17 cellular contexts compared by ENCODE assay signal in the genomic region with DNA sequence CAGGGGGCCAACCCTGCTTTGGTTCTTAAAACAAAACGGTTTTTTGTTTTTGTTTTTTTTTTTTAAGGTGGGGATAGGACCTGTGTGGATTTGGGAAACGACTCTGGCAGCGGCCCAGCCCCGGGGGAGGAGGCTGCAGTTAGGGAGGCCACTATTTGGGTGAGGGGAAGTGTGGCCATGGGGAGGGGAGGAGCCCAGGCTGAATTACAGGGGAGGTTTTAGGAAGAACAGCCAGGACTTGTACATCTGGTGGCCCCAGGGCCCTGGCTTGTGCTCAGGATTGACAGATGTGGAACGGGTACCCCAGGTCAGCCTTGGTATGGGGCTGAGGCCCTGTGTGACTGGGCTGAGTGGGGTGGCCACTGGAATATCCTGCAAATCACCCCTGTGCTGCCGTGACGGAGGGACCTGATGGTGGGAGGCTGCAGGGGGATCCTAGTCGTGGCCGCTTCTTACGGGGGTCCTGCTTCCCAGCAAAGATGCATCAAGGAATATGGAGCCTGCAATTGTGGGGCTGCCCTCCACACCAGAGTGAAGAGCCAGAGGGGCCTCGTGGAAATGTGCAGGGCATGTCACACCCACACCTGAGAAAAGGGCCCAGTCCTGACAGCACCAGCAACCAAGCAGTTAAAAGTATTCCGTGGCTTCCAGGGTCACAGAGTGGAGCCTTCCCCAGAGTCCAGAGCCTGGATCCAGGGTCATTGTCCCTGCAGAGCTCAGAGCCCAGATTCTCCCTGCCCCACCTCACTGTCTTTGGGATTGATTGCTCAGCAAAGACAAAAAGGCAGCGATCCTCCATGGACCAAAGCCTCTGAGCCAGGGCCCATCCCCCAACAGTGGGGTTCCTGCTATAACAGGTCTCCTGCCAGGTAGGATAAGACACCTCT. TPM values are rescaled to one million over a fixed set of nuclear protein-coding genes. Genes with fewer than 3 reads are reported as not detected.
DNase-seq lines count a peak whose midpoint lies in the region; ATAC-seq and TF ChIP-seq lines count a peak whose summit lies in the region.
"Had no signal": no experiment of that assay in that cellular context is flagged by ENCODE, and none has a peak within 500 bp of the region (broad histone marks: within the 10 kb centered on the region; RNA-seq: fewer than 3 reads in every experiment).

No MANE protein-coding gene starts in this region.

- no peak for TF ChIP-seq POLR2A in uterus (IDR thresholded peaks at IDR 0.05)

- H3K4me2 ChIP-seq in mesenchymal stem cell (ENCODE audit: low read length, poor library complexity, severe bottlenecking) (no peak overlapping the region), mammary epithelial cell (ENCODE audit: insufficient read depth, low read depth, low read length) (no peak overlapping the region)

- H4K91ac ChIP-seq in mesenchymal stem cell (ENCODE audit: low read length) = no peak overlapping the region

- in situ Hi-C loops in mammary epithelial cell (cut with MboI; ENCODE audit: low sequenced_read_pairs in 2 of 2) = no loop called here

- ATAC-seq in Right ventricle myocardium superior (ENCODE audit: poor library complexity) = no peak
- ATAC-seq in heart right ventricle = no peak
- no peak for ATAC-seq in HG02763 (IDR thresholded peaks at IDR 0.05; ENCODE audit: unreplicated experiment)
- ATAC-seq: activated CD8-positive, alpha-beta memory T cell treated with anti-CD3 and anti-CD28 coated beads, Interleukin-2, amount 10 ng/mL, durations not matched to agents 7 days and 5 days; GM12878 had no signal

- H3K9ac ChIP-seq in mesenchymal stem cell (ENCODE audit: low read length) = peak overlapping the region; percentile 62
- H3K9ac ChIP-seq in mammary epithelial cell (ENCODE audit: insufficient read depth, low read length) = no peak overlapping the region

- peak overlapping the region in 2 of 10 donors; percentile 4 to 13 for H3K27ac ChIP-seq in heart right ventricle
- peak overlapping the region in 9 of 59 donors; percentile 8 to 51 (median 24) for H3K27ac ChIP-seq in dorsolateral prefrontal cortex
- H3K27ac ChIP-seq in mesenchymal stem cell (ENCODE audit: low read length, poor library complexity, severe bottlenecking) = no peak overlapping the region
- no peak overlapping the region for H3K27ac ChIP-seq in uterus
- no peak overlapping the region for H3K27ac ChIP-seq in mammary epithelial cell (ENCODE audit: insufficient read depth, low read depth, low read length)

- DNase-seq in Right ventricle myocardium superior (peak; percentile 29), heart right ventricle (no peak), dorsolateral prefrontal cortex (peak in 6 of 10 donors; percentile 21 to 35 (median 26)), mesenchymal stem cell (no peak), uterus (peak; percentile 22 to 24), NCI-H1436 treated with DMSO at 0.1 percent for 48 hours (lab: John Stamatoyannopoulos, UW) (no peak), mammary epithelial cell (no peak)
- DNase-seq: activated CD8-positive, alpha-beta memory T cell treated with anti-CD3 and anti-CD28 coated beads, Interleukin-2, amount 10 ng/mL, durations not matched to agents 7 days and 5 days; activated naive CD4-positive, alpha-beta T cell treated with anti-CD3 and anti-CD28 coated beads, Interleukin-2, amount 50 U/mL, for 16 hours; effector CD8-positive, alpha-beta T cell; NCI-H1694 treated with DMSO at 0.1 percent for 48 hours; NCI-H446 treated with DMSO at 0.1 percent for 48 hours; SW 1271 had no signal

- no peak overlapping the region for H2BK5ac ChIP-seq in mesenchymal stem cell (ENCODE audit: low read depth, low read length, poor library complexity, severe bottlenecking)

- no peak overlapping the region for H3K18ac ChIP-seq in mesenchymal stem cell (ENCODE audit: low read depth in 1 of 2, low read length in 2 of 2)

- peak overlapping the region in 1 of 2 experiments; percentile 45 for H2BK12ac ChIP-seq in mesenchymal stem cell (ENCODE audit: low read length in 2 of 2)

- H3K27me3 ChIP-seq in heart right ventricle (peaks cover 0 to 3% (median 0%) of the 10 kb centered on the region in 7 donors), dorsolateral prefrontal cortex (no peaks in the 10 kb centered on the region), mesenchymal stem cell (ENCODE audit: control insufficient read depth in 1 of 2, insufficient read depth in 1 of 2, low read length in 2 of 2) (no peaks in the 10 kb centered on the region), uterus (no peaks in the 10 kb centered on the region), mammary epithelial cell (ENCODE audit: insufficient read depth, low read length) (no peaks in the 10 kb centered on the region)

- WGBS in heart right ventricle, 2 donors = 69 to 71% methylated on average over 13 of the region's 13 CpGs
- 76% methylated on average over 13 of the region's 13 CpGs for WGBS in mesenchymal stem cell
- WGBS in mammary epithelial cell (ENCODE audit: low coverage, missing lambda C conversion rate) = 78% methylated on average over 9 of the region's 13 CpGs

- CTCF ChIA-PET in mammary epithelial cell (lab: Charles Lee; ENCODE audit: low non-redundant PET) = no interaction called here

- H2AFZ ChIP-seq in mesenchymal stem cell (ENCODE audit: low read depth, low read length) (no peak overlapping the region), mammary epithelial cell (ENCODE audit: low read depth, low read length) (no peak overlapping the region)

- H3K23ac ChIP-seq in mesenchymal stem cell (ENCODE audit: low read length in 2 of 2) = no peak overlapping the region

- H2AK5ac ChIP-seq in mesenchymal stem cell (ENCODE audit: low read length, severe bottlenecking) = no peak overlapping the region

- H3K79me1 ChIP-seq in mesenchymal stem cell (replicated peaks; ENCODE audit: low read length, poor library complexity, severe bottlenecking) = peaks cover 8% of the 10 kb centered on the region

- TF ChIP-seq CTCF in heart right ventricle (IDR thresholded peaks at IDR 0.05) = no peak
- no peak for TF ChIP-seq CTCF in dorsolateral prefrontal cortex (IDR thresholded peaks at IDR 0.05 in 54 of 56, conservative IDR thresholded peaks at IDR 0.05 in 2 of 56; ENCODE audit: low read depth in 1 of 56, partially characterized antibody in 56 of 56)
- TF ChIP-seq CTCF in uterus (IDR thresholded peaks at IDR 0.05) = no peak
- no peak for TF ChIP-seq CTCF in mammary epithelial cell (conservative IDR thresholded peaks at IDR 0.05 in 1 of 2, IDR thresholded peaks at IDR 0.05 in 1 of 2; ENCODE audit: extremely low read depth in 1 of 2, insufficient read depth in 1 of 2, low read depth in 1 of 2, low read length in 2 of 2)

- H2BK120ac ChIP-seq in mesenchymal stem cell (ENCODE audit: low read depth, low read length) = no peak overlapping the region

- H4K8ac ChIP-seq in mesenchymal stem cell (ENCODE audit: low read length) = no peak overlapping the region

- intact Hi-C loops in Right ventricle myocardium superior (cut with DNase I) (no loop called here), heart right ventricle (cut with DNase I) (no loop called here), dorsolateral prefrontal cortex (cut with DNase I) (no loop called here), uterus (cut with DNase I; ENCODE audit: low total_unique reads) (no loop called here), mammary epithelial cell (cut with micrococcal nuclease) (no loop called here)

- H3K36me3 ChIP-seq in heart right ventricle (no peaks in the 10 kb centered on the region), mesenchymal stem cell (ENCODE audit: control insufficient read depth in 1 of 2, insufficient read depth in 2 of 2, low read depth in 1 of 2, low read length in 2 of 2) (no peaks in the 10 kb centered on the region), uterus (no peaks in the 10 kb centered on the region), mammary epithelial cell (ENCODE audit: insufficient read depth, low read length) (no peaks in the 10 kb centered on the region)

- no peaks in the 10 kb centered on the region for H4K20me1 ChIP-seq in mammary epithelial cell (ENCODE audit: insufficient read depth, low read length)

- H3K9me3 ChIP-seq in heart right ventricle (no peaks in the 10 kb centered on the region), mesenchymal stem cell (ENCODE audit: control insufficient read depth, low read length) (no peaks in the 10 kb centered on the region), uterus (no peaks in the 10 kb centered on the region), mammary epithelial cell (replicated peaks; ENCODE audit: insufficient read depth, low read length) (no peaks in the 10 kb centered on the region)

- no peak overlapping the region for H2BK15ac ChIP-seq in mesenchymal stem cell (ENCODE audit: low read depth, poor library complexity, severe bottlenecking)

- no TSS peak for BruUV-seq in mammary epithelial cell (replicated peaks; lab: Mats Ljungman, UMichigan)

- H3K14ac ChIP-seq in mesenchymal stem cell (ENCODE audit: low read length in 2 of 2) = no peak overlapping the region

- H3K4me3 ChIP-seq in heart right ventricle (no peak overlapping the region), dorsolateral prefrontal cortex (no peak overlapping the region), mesenchymal stem cell (ENCODE audit: insufficient read depth in 1 of 2, low read depth in 1 of 2, low read length in 2 of 2) (no peak overlapping the region), uterus (no peak overlapping the region), mammary epithelial cell (replicated peaks in 1 of 3; ENCODE audit: insufficient read depth in 1 of 3, low read depth in 2 of 3, low read length in 3 of 3) (no peak overlapping the region)
- H3K4me3 ChIP-seq: GM12878 had no signal

- H3K79me2 ChIP-seq in mammary epithelial cell (ENCODE audit: insufficient read depth, low read length) = peaks cover 12% of the 10 kb centered on the region

- H3K4ac ChIP-seq in mesenchymal stem cell (ENCODE audit: low read depth in 1 of 2, low read length in 2 of 2) = no peak overlapping the region

- peaks cover 6 to 48% (median 24%) of the 10 kb centered on the region in 9 donors for H3K4me1 ChIP-seq in heart right ventricle
- H3K4me1 ChIP-seq in mesenchymal stem cell (ENCODE audit: control insufficient read depth, insufficient read depth, low read depth, low read length) = peaks cover 19% of the 10 kb centered on the region
- H3K4me1 ChIP-seq in uterus = no peaks in the 10 kb centered on the region
- H3K4me1 ChIP-seq in mammary epithelial cell (ENCODE audit: insufficient read depth, low read length) = peaks cover 23% of the 10 kb centered on the region

- dilution Hi-C loops in mammary epithelial cell (cut with HindIII; ENCODE audit: low sequenced_read_pairs) = no loop called here

RNA-seq across cellular contexts. Expression of a gene that starts 55.2 kb away (rescaled TPM):
- not detected for total RNA-seq in Right ventricle myocardium superior
- total RNA-seq in heart right ventricle = not detected
- not detected for polyA plus RNA-seq in heart right ventricle
- 10 to 100 TPM in 1 of 120 experiments, 1 to 10 TPM in 118, under 1 TPM in 1; 0.67 to 11.8 (median 2.7) TPM for total RNA-seq in dorsolateral prefrontal cortex
- not detected for polyA plus RNA-seq in mesenchymal stem cell (2013, experiment 1 of 2)
- not detected for polyA plus RNA-seq in mesenchymal stem cell (2013, experiment 2 of 2)
- total RNA-seq in uterus = under 1 TPM in 1 of 4 donors, not detected in 3; 0.41 TPM
- total RNA-seq in mammary epithelial cell = under 1 TPM; 0.31 to 0.50 TPM
- 0.15 TPM for polyA plus RNA-seq in mammary epithelial cell
- polyA minus RNA-seq in mammary epithelial cell = 0.21 TPM
- total RNA-seq: activated CD8-positive, alpha-beta memory T cell treated with anti-CD3 and anti-CD28 coated beads, Interleukin-2, amount 10 ng/mL, durations not matched to agents 7 days and 5 days; GM12878; LHCN-M2; OCI-LY7 had no signal

Comparison
In these comparisons a context has a peak if more than half of its experiments do, and no peak if none do; other contexts are left out.
1. DNase-seq: peak in Right ventricle myocardium superior (single experiment), dorsolateral prefrontal cortex (6 of 10) and uterus (2 of 2); none in heart right ventricle (0 of 2), mesenchymal stem cell (single experiment), NCI-H1436 treated with DMSO at 0.1 percent for 48 hours (single experiment) and mammary epithelial cell (single experiment).